8 cellular contexts compared by ENCODE assay signal in genomic region chr19:8578642-8579265, GRCh38. TPM values are rescaled to one million over a fixed set of nuclear protein-coding genes. Genes with fewer than 3 reads are reported as not detected.
DNase-seq lines count a peak whose midpoint lies in the region; ATAC-seq and TF ChIP-seq lines count a peak whose summit lies in the region.

No MANE protein-coding gene starts in this region.

- H3K23ac ChIP-seq in trophoblast cell (ENCODE audit: low read length): no peak overlapping the region

- POLR2A ChIA-PET in CD4-positive, alpha-beta T cell (lab: Charles Lee): interaction anchor here (0.7 to 7.0 kb wide), 13 partner anchors 11 to 225 kb away, joined by 3 to 185 read pairs (median 5); partner anchors contain the start of genes HNRNPM, MARCHF2 and ZNF414

- TF ChIP-seq CTCF in CD4-positive, alpha-beta T cell (IDR thresholded peaks at IDR 0.05): peak; percentile 91

- H3K9ac ChIP-seq in SK-N-MC (ENCODE audit: insufficient read length): no peak overlapping the region
- H3K9ac ChIP-seq in trophoblast cell (ENCODE audit: low read length): no peak overlapping the region

- no peak overlapping the region for H2AK5ac ChIP-seq in trophoblast cell (ENCODE audit: low read length)

- intact Hi-C loops in CD4-positive, alpha-beta T cell (cut with DNase I, micrococcal nuclease): loop anchor here (2.0 to 5.0 kb wide), 5 partner anchors 34 to 166 kb away; partner anchors contain the start of genes ADAMTS10 (in 1 of the 2), MARCHF2 (in 1 of the 2) and ZNF414 (in 1 of the 2)

- no CpG with 5 or more reads among the region's 17 CpGs for WGBS in trophoblast cell (ENCODE audit: extremely low coverage, insufficient coverage, insufficient read length)

- H3K4me2 ChIP-seq in trophoblast cell (ENCODE audit: low read length): no peak overlapping the region

- H4K12ac ChIP-seq in trophoblast cell (ENCODE audit: low read depth, low read length): no peak overlapping the region

- H2BK12ac ChIP-seq in trophoblast cell (ENCODE audit: low read length): no peak overlapping the region

- peak overlapping the region; percentile 62 for H3K4me3 Mint-ChIP-seq in CD4-positive, alpha-beta T cell

- no peak overlapping the region for H2AFZ ChIP-seq in trophoblast cell (ENCODE audit: insufficient read depth, low read length, poor library complexity)

- no peak overlapping the region for H4K8ac ChIP-seq in trophoblast cell (ENCODE audit: low read depth, low read length)

- no peaks in the 10 kb centered on the region for H3K9me3 ChIP-seq in CD4-positive, alpha-beta T cell (ENCODE audit: control insufficient read depth, low read length)
- H3K9me3 ChIP-seq in SK-N-MC (ENCODE audit: low read depth, low read length): no peaks in the 10 kb centered on the region
- peaks cover 5% of the 10 kb centered on the region for H3K9me3 ChIP-seq in trophoblast cell (ENCODE audit: insufficient read depth, low read depth, low read length)

- DNase-seq in CD4-positive, alpha-beta T cell: peak; percentile 71 to 88 (median 80)
- DNase-seq in HPDE6-E6E7 (ENCODE audit: extremely low spot score): peak; percentile 36
- peak; percentile 52 for DNase-seq in SK-N-MC (ENCODE audit: low read depth, low spot score)
- peak; percentile 81 for DNase-seq in activated gamma-delta T cell treated with anti-CD3 and anti-CD28 coated beads, Interleukin-2, amount 50 U/mL, for 16 hours (ENCODE audit: low read depth)
- peak; percentile 82 for DNase-seq in germinal center (ENCODE audit: low spot score)
- peak; percentile 42 to 85 for DNase-seq in trophoblast cell
- DNase-seq in ureter (ENCODE audit: low spot score): peak; percentile 84

- no peak overlapping the region for H3K18ac ChIP-seq in trophoblast cell (ENCODE audit: low read length)

- H3K79me1 ChIP-seq in trophoblast cell (ENCODE audit: low read length): no peaks in the 10 kb centered on the region

- H3K14ac ChIP-seq in trophoblast cell (ENCODE audit: low read length): no peak overlapping the region

- H3K27ac Mint-ChIP-seq in CD4-positive, alpha-beta T cell: peak overlapping the region; percentile 62

- H3K4me3 ChIP-seq in SK-N-MC: no peak overlapping the region
- no peak overlapping the region for H3K4me3 ChIP-seq in trophoblast cell (ENCODE audit: low read depth, low read length)

- ATAC-seq in CD4-positive, alpha-beta T cell (ENCODE audit: poor library complexity): peak; percentile 51
- no peak for ATAC-seq in GM19395 (IDR thresholded peaks at IDR 0.05; ENCODE audit: unreplicated experiment)

- no peaks in the 10 kb centered on the region for H3K36me3 ChIP-seq in SK-N-MC (ENCODE audit: insufficient read depth, low read length)
- no peaks in the 10 kb centered on the region for H3K36me3 ChIP-seq in trophoblast cell (ENCODE audit: control insufficient read depth in 1 of 2, insufficient read depth in 2 of 2, low read length in 2 of 2)

- peaks cover 3% of the 10 kb centered on the region for H3K36me3 Mint-ChIP-seq in CD4-positive, alpha-beta T cell (ENCODE audit: low read depth)

- H3K4ac ChIP-seq in trophoblast cell (ENCODE audit: low read depth, low read length): no peak overlapping the region

- no peaks in the 10 kb centered on the region for H3K27me3 ChIP-seq in CD4-positive, alpha-beta T cell (ENCODE audit: control insufficient read depth, insufficient read depth, low read length)
- no peaks in the 10 kb centered on the region for H3K27me3 ChIP-seq in trophoblast cell (ENCODE audit: insufficient read depth, low read length)

- no peak overlapping the region for H2BK5ac ChIP-seq in trophoblast cell (ENCODE audit: low read depth, low read length, poor library complexity)

- CTCF ChIA-PET in CD4-positive, alpha-beta T cell (lab: Charles Lee): interaction anchor here (0.6 to 5.0 kb wide), 20 partner anchors 10 to 325 kb away, joined by 3 to 41 read pairs (median 6); partner anchors contain the start of gene ZNF414

- no peaks in the 10 kb centered on the region for H3K9me3 Mint-ChIP-seq in CD4-positive, alpha-beta T cell

- peaks cover 0 to 3% of the 10 kb centered on the region in 2 experiments for H3K4me1 ChIP-seq in trophoblast cell (ENCODE audit: control insufficient read depth in 1 of 2, insufficient read depth in 2 of 2, low read length in 2 of 2)

- no peak overlapping the region for H4K91ac ChIP-seq in trophoblast cell (ENCODE audit: low read depth, low read length)

- no peaks in the 10 kb centered on the region for H3K27me3 Mint-ChIP-seq in CD4-positive, alpha-beta T cell

- H3K79me2 ChIP-seq in trophoblast cell (ENCODE audit: control insufficient read depth, insufficient read depth, low read length, poor library complexity): no peaks in the 10 kb centered on the region

- no peak overlapping the region for H2BK120ac ChIP-seq in trophoblast cell (ENCODE audit: insufficient read depth, low read length, poor library complexity)

- no peak overlapping the region for H3K27ac ChIP-seq in CD4-positive, alpha-beta T cell (ENCODE audit: low read depth, low read length)
- no peak overlapping the region for H3K27ac ChIP-seq in SK-N-MC
- no peak overlapping the region for H3K27ac ChIP-seq in trophoblast cell (ENCODE audit: low read depth, low read length)

- peaks cover 46% of the 10 kb centered on the region for H3K4me1 Mint-ChIP-seq in CD4-positive, alpha-beta T cell (ENCODE audit: low read depth)

RNA-seq across cellular contexts. Expression of gene MYO1F, which starts 1.5 kb away (rescaled TPM):
- 10 to 100 TPM; 66.7 to 67.4 TPM for total RNA-seq in CD4-positive, alpha-beta T cell
- 0.35 and 0.37 TPM in 2 replicates for polyA plus RNA-seq in trophoblast cell (2013)
- 20.6 TPM for total RNA-seq in ureter

RNA-seq across cellular contexts. Expression of gene ADAMTS10, which starts 31.8 kb away (rescaled TPM):
- 10 to 100 TPM; 67.5 to 72.9 TPM for total RNA-seq in CD4-positive, alpha-beta T cell
- polyA plus RNA-seq in trophoblast cell (2013): 9.6 and 10.9 TPM in 2 replicates
- total RNA-seq in ureter: 19.0 TPM

RNA-seq across cellular contexts. Expression of gene NFILZ, which starts 51.7 kb away (rescaled TPM):
- not detected for total RNA-seq in CD4-positive, alpha-beta T cell
- polyA plus RNA-seq in trophoblast cell (2013): not detected in 2 replicates
- total RNA-seq in ureter: not detected
